Comparison of ENCODE assay signal across 15 cellular contexts in genomic region chr2:3505771-3506170, GRCh38. TPM values are rescaled to one million over a fixed set of nuclear protein-coding genes. Genes with fewer than 3 reads are reported as not detected.
DNase-seq lines count a peak whose midpoint lies in the region; ATAC-seq and TF ChIP-seq lines count a peak whose summit lies in the region.
"Had no signal": no experiment of that assay in that cellular context is flagged by ENCODE, and none has a peak within 500 bp of the region (broad histone marks: within the 10 kb centered on the region; RNA-seq: fewer than 3 reads in every experiment).

No MANE protein-coding gene starts in this region.

- WGBS in psoas muscle, 3 donors: 28 to 60% (median 35%) methylated on average over 4 of the region's 4 CpGs

- H3K27ac ChIP-seq in psoas muscle: peak overlapping the region; percentile 46
- H3K27ac ChIP-seq in CD4-positive, alpha-beta memory T cell (ENCODE audit: low read depth, low read length): no peak overlapping the region
- H3K27ac ChIP-seq: BLaER1 treated with 17β-estradiol and CSF1 and Interleukin-3, amounts not matched to agents 10 nM and 100 nM had no signal

- ATAC-seq in GM18909 (IDR thresholded peaks at IDR 0.05; ENCODE audit: poor library complexity, unreplicated experiment) (peak; percentile 58), psoas muscle (peak in 3 of 4 donors; percentile 37 to 77 (median 58)), GM18858 (IDR thresholded peaks at IDR 0.05; ENCODE audit: unreplicated experiment) (no peak)
- ATAC-seq: activated CD4-positive, CD25-positive, alpha-beta regulatory T cell treated with anti-CD3 and anti-CD28 coated beads, Interleukin-2, amount 50 U/mL, for 24 hours; HCT116 had no signal

- no peak overlapping the region for H3K4me3 Mint-ChIP-seq in CD4-positive, alpha-beta memory T cell
- H3K4me3 Mint-ChIP-seq: immature natural killer cell had no signal

- no peaks in the 10 kb centered on the region for H3K27me3 Mint-ChIP-seq in CD4-positive, alpha-beta memory T cell

- no peaks in the 10 kb centered on the region for H3K9me3 ChIP-seq in psoas muscle
- H3K9me3 ChIP-seq in CD4-positive, alpha-beta memory T cell (ENCODE audit: control insufficient read depth in 1 of 2, low read length in 2 of 2): no peaks in the 10 kb centered on the region

- peaks cover 0 to 61% of the 10 kb centered on the region in 2 donors for H3K36me3 ChIP-seq in psoas muscle (ENCODE audit: insufficient read depth in 1 of 2, low read depth in 1 of 2)
- peaks cover 6% of the 10 kb centered on the region for H3K36me3 ChIP-seq in CD4-positive, alpha-beta memory T cell (ENCODE audit: insufficient read depth, low read length)

- DNase-seq in NCI-H82 (lab: John Stamatoyannopoulos, UW): peak; percentile 94
- DNase-seq in cardiac septum (ENCODE audit: low spot score): peak; percentile 54
- DNase-seq in psoas muscle: no peak
- no peak for DNase-seq in SIG-M5 treated with dmso at 0.1 percent for 504 hours (lab: John Stamatoyannopoulos, UW; ENCODE audit: unreplicated experiment)
- DNase-seq in NCI-H187 treated with DMSO at 0.1 percent for 48 hours (lab: John Stamatoyannopoulos, UW): no peak
- no peak for DNase-seq in CD4-positive, alpha-beta memory T cell
- DNase-seq: activated T-cell treated with anti-CD3 and anti-CD28 coated beads, Interleukin-2, amount 50 U/mL, for 48 hours; immature natural killer cell; retina; stimulated activated naive CD4-positive, alpha-beta T cell had no signal

- no peak for TF ChIP-seq CTCF in psoas muscle (IDR thresholded peaks at IDR 0.05)

- POLR2A ChIA-PET in CD4-positive, alpha-beta memory T cell (lab: Charles Lee; ENCODE audit: partially characterized antibody): no interaction called here

- no peaks in the 10 kb centered on the region for H3K27me3 ChIP-seq in psoas muscle (ENCODE audit: insufficient read depth in 3 of 3, low read length in 2 of 3)
- no peaks in the 10 kb centered on the region for H3K27me3 ChIP-seq in CD4-positive, alpha-beta memory T cell (ENCODE audit: insufficient read depth, low read length)
- H3K27me3 ChIP-seq: BLaER1 treated with 17β-estradiol and CSF1 and Interleukin-3, amounts not matched to agents 10 nM and 100 nM had no signal

- H3K9me3 Mint-ChIP-seq in CD4-positive, alpha-beta memory T cell: peaks cover 0 to 5% (median 3%) of the 10 kb centered on the region in 8 donors

- no peak overlapping the region for H3K4me3 ChIP-seq in psoas muscle
- H3K4me3 ChIP-seq in CD4-positive, alpha-beta memory T cell (ENCODE audit: low read length in 2 of 2): no peak overlapping the region
- H3K4me3 ChIP-seq: BLaER1 treated with 17β-estradiol and CSF1 and Interleukin-3, amounts not matched to agents 10 nM and 100 nM had no signal

- peaks cover 5 to 17% (median 13%) of the 10 kb centered on the region in 4 donors for H3K4me1 Mint-ChIP-seq in CD4-positive, alpha-beta memory T cell
- H3K4me1 Mint-ChIP-seq: immature natural killer cell had no signal

- CTCF ChIA-PET in CD4-positive, alpha-beta memory T cell (lab: Charles Lee; ENCODE audit: partially characterized antibody): interaction anchor here (1.2 kb wide), 1 partner anchor 9 kb away, joined by 3 read pairs; no protein-coding TSS in a partner anchor

- H3K27ac Mint-ChIP-seq in CD4-positive, alpha-beta memory T cell: no peak overlapping the region
- H3K27ac Mint-ChIP-seq: immature natural killer cell had no signal

- intact Hi-C loops in cardiac septum (cut with DNase I): no loop called here
- intact Hi-C loops in psoas muscle (cut with DNase I): no loop called here
- intact Hi-C loops in CD4-positive, alpha-beta memory T cell (cut with micrococcal nuclease): no loop called here

- peaks cover 6% of the 10 kb centered on the region for H3K4me1 ChIP-seq in psoas muscle
- no peaks in the 10 kb centered on the region for H3K4me1 ChIP-seq in CD4-positive, alpha-beta memory T cell (ENCODE audit: insufficient read depth, low read length)

- peaks cover 69 to 73% of the 10 kb centered on the region in 2 donors for H3K36me3 Mint-ChIP-seq in CD4-positive, alpha-beta memory T cell

RNA-seq across cellular contexts. Expression of gene ADI1, which starts 13.6 kb away (rescaled TPM):
- total RNA-seq in cardiac septum: 135 TPM
- total RNA-seq in psoas muscle: 100 to 1,000 TPM in 2 of 4 donors, 10 to 100 TPM in 2; 42.5 to 137 (median 76.1) TPM
- polyA plus RNA-seq in psoas muscle: 10 to 100 TPM; 42.7 to 95.0 (median 43.7) TPM
- 10 to 100 TPM; 32.3 to 36.4 TPM for total RNA-seq in CD4-positive, alpha-beta memory T cell
- 100 to 1,000 TPM in 1 of 2 donors, 10 to 100 TPM in 1; 52.5 to 115 TPM for polyA plus RNA-seq in CD4-positive, alpha-beta memory T cell

RNA-seq across cellular contexts. Expression of gene RNASEH1, which starts 52.4 kb away (rescaled TPM):
- total RNA-seq in cardiac septum (21.4 TPM), psoas muscle (10 to 100 TPM; 15.6 to 32.4 (median 20.9) TPM)
- 10 to 100 TPM; 11.5 to 45.6 (median 21.1) TPM for polyA plus RNA-seq in psoas muscle
- total RNA-seq in CD4-positive, alpha-beta memory T cell: 10 to 100 TPM; 22.0 to 24.0 TPM
- polyA plus RNA-seq in CD4-positive, alpha-beta memory T cell: 10 to 100 TPM; 30.6 to 43.1 TPM

Comparison
In these comparisons a context has a peak if more than half of its experiments do, and no peak if none do; other contexts are left out.
1. DNase-seq: peak in NCI-H82 (single experiment) and cardiac septum (single experiment); none in psoas muscle (0 of 2), SIG-M5 treated with dmso at 0.1 percent for 504 hours (single experiment), NCI-H187 treated with DMSO at 0.1 percent for 48 hours (single experiment) and CD4-positive, alpha-beta memory T cell (0 of 5).